ENCODE assay signal across 8 cellular contexts in genomic region chr1:184387069-184387870, GRCh38. TPM values are rescaled to one million over a fixed set of nuclear protein-coding genes. Genes with fewer than 3 reads are reported as not detected.
DNase-seq lines count a peak whose midpoint lies in the region; ATAC-seq and TF ChIP-seq lines count a peak whose summit lies in the region.

No MANE protein-coding gene starts in this region.

- H2AFZ ChIP-seq in fibroblast of lung (ENCODE audit: low read length) (peak overlapping the region; percentile 6), neural cell (ENCODE audit: low read depth, low read length) (peak overlapping the region; percentile 83)

- no peaks in the 10 kb centered on the region for H3K9me2 ChIP-seq in neural cell (ENCODE audit: insufficient read depth, low read length)

- H3K27ac ChIP-seq in A673 (ENCODE audit: low read depth, low read length, poor library complexity, severe bottlenecking) (peak overlapping the region; percentile 79), fibroblast of lung (ENCODE audit: insufficient read depth, low read length) (peak overlapping the region; percentile 69), neural cell (ENCODE audit: low read length) (peak overlapping the region; percentile 92), upper lobe of left lung (peak overlapping the region; percentile 71 to 92 (median 86))

- peak overlapping the region; percentile 95 for H3K4me3 ChIP-seq in A673 (ENCODE audit: low read depth, low read length, poor library complexity, severe bottlenecking)
- H3K4me3 ChIP-seq in MG63 = peak overlapping the region; percentile 73
- peak overlapping the region; percentile 47 to 97 (median 74) for H3K4me3 ChIP-seq in fibroblast of lung (replicated peaks in 1 of 4; ENCODE audit: control extremely low read depth in 1 of 4, insufficient read depth in 1 of 4, low read depth in 3 of 4, low read length in 4 of 4)
- peak overlapping the region; percentile 86 for H3K4me3 ChIP-seq in neural cell (ENCODE audit: low read length)
- peak overlapping the region; percentile 64 to 95 (median 80) for H3K4me3 ChIP-seq in upper lobe of left lung

- H3K9ac ChIP-seq in fibroblast of lung (ENCODE audit: insufficient read depth, low read length) = peak overlapping the region; percentile 66
- H3K9ac ChIP-seq in neural cell (ENCODE audit: low read length) = peak overlapping the region; percentile 96

- 0% methylated on average over 6 to 29 of the region's 67 CpGs for WGBS in upper lobe of left lung, 2 donors

- no TSS peak for BruUV-seq in A673 (replicated peaks; lab: Mats Ljungman, UMichigan)

- CTCF ChIA-PET in A673 (lab: Charles Lee) = interaction anchor here (0.6 to 1.2 kb wide), 3 partner anchors 264 to 628 kb away, joined by 3 to 12 read pairs (median 5); no protein-coding TSS in a partner anchor

- no peak for TF ChIP-seq EP300 in neural cell (conservative IDR thresholded peaks at IDR 0.05; ENCODE audit: poor library complexity, severe bottlenecking)
- TF ChIP-seq EP300 in upper lobe of left lung (IDR thresholded peaks at IDR 0.05) = no peak

- H3K9me3 ChIP-seq in A673 (ENCODE audit: low read depth, low read length, poor library complexity, severe bottlenecking) = no peaks in the 10 kb centered on the region
- no peaks in the 10 kb centered on the region for H3K9me3 ChIP-seq in MG63
- H3K9me3 ChIP-seq in fibroblast of lung (ENCODE audit: control insufficient read depth, insufficient read depth, low read depth, low read length) = no peaks in the 10 kb centered on the region
- no peaks in the 10 kb centered on the region for H3K9me3 ChIP-seq in neural cell (ENCODE audit: low read length)
- no peaks in the 10 kb centered on the region for H3K9me3 ChIP-seq in upper lobe of left lung

- H3K27me3 ChIP-seq in A673 (replicated peaks; ENCODE audit: insufficient read depth, low read depth, low read length, poor library complexity) (no peaks in the 10 kb centered on the region), MG63 (no peaks in the 10 kb centered on the region), fibroblast of lung (ENCODE audit: control insufficient read depth, insufficient read depth, low read length) (no peaks in the 10 kb centered on the region), neural cell (ENCODE audit: insufficient read depth, low read depth, low read length) (no peaks in the 10 kb centered on the region), upper lobe of left lung (peaks cover 0 to 8% (median 0%) of the 10 kb centered on the region in 4 donors)

- H4K20me1 ChIP-seq in fibroblast of lung (ENCODE audit: control insufficient read depth, extremely low read depth, insufficient read depth, low read length) (no peaks in the 10 kb centered on the region), neural cell (ENCODE audit: insufficient read depth) (no peaks in the 10 kb centered on the region)

- H3K36me3 ChIP-seq in A673 (ENCODE audit: insufficient read depth, low read length, poor library complexity, severe bottlenecking) (no peaks in the 10 kb centered on the region), MG63 (no peaks in the 10 kb centered on the region), fibroblast of lung (ENCODE audit: control insufficient read depth, insufficient read depth, low read length) (no peaks in the 10 kb centered on the region), neural cell (ENCODE audit: insufficient read depth, low read length) (no peaks in the 10 kb centered on the region), upper lobe of left lung (no peaks in the 10 kb centered on the region)

- intact Hi-C loops in A673 (cut with micrococcal nuclease; ENCODE audit: unreplicated experiment) = loop anchor here (1.0 to 10.0 kb wide), 3 partner anchors 172 to 278 kb away; no protein-coding TSS in a partner anchor

- H3K4me1 ChIP-seq in A673 (ENCODE audit: insufficient read depth, low read length, poor library complexity, severe bottlenecking) (peaks cover 25% of the 10 kb centered on the region), fibroblast of lung (ENCODE audit: control insufficient read depth, extremely low read depth, insufficient read depth, low read length) (peaks cover 2% of the 10 kb centered on the region), upper lobe of left lung (peaks cover 11 to 37% (median 17%) of the 10 kb centered on the region in 4 donors)

- H3K79me2 ChIP-seq in fibroblast of lung (ENCODE audit: control insufficient read depth, insufficient read depth, low read length) (peaks cover 36% of the 10 kb centered on the region), neural cell (replicated peaks; ENCODE audit: insufficient read depth, low read length) (peaks cover 44% of the 10 kb centered on the region)

- peak; percentile 63 for DNase-seq in A673 (ENCODE audit: low spot score)
- DNase-seq in MG63 = peak; percentile 48
- peak; percentile 52 for DNase-seq in activated T-cell treated with anti-CD3 and anti-CD28 coated beads, Interleukin-2, amount 50 U/mL, for 1 hour
- peak in 1 of 2 donors; percentile 36 for DNase-seq in fibroblast of lung (ENCODE audit: low read depth in 2 of 2)
- peak; percentile 59 to 90 for DNase-seq in upper lobe of left lung
- DNase-seq in UCSD-AML1 (lab: John Stamatoyannopoulos, UW; ENCODE audit: unreplicated experiment) = no peak

- TF ChIP-seq RAD21 in neural cell (conservative IDR thresholded peaks at IDR 0.05) = peak; percentile 53

- ATAC-seq in GM18907 (IDR thresholded peaks at IDR 0.05; ENCODE audit: unreplicated experiment) (peak; percentile 38), upper lobe of left lung (ENCODE audit: low FRiP score in 2 of 2) (peak; percentile 21 to 44)

- H3K4me2 ChIP-seq in fibroblast of lung (ENCODE audit: extremely low read depth, insufficient read depth, low read length) = peak overlapping the region; percentile 67
- H3K4me2 ChIP-seq in neural cell (ENCODE audit: low read length) = peak overlapping the region; percentile 77

- no peak for TF ChIP-seq CTCF in A673 (conservative IDR thresholded peaks at IDR 0.05; ENCODE audit: low read depth, low read length)
- TF ChIP-seq CTCF in fibroblast of lung (conservative IDR thresholded peaks at IDR 0.05 in 1 of 2, IDR thresholded peaks at IDR 0.05 in 1 of 2; ENCODE audit: low read depth in 1 of 2, low read length in 2 of 2) = no peak
- no peak for TF ChIP-seq CTCF in neural cell (IDR thresholded peaks at IDR 0.05; ENCODE audit: poor library complexity, severe bottlenecking)
- no peak for TF ChIP-seq CTCF in upper lobe of left lung (IDR thresholded peaks at IDR 0.05)

- no peak for TF ChIP-seq POLR2A in upper lobe of left lung (IDR thresholded peaks at IDR 0.05)

- POLR2A ChIA-PET in A673 (lab: Charles Lee; ENCODE audit: low non-redundant PET) = interaction anchor here (0.6 to 0.7 kb wide), 5 partner anchors 34 to 1421 kb away, joined by 3 to 9 read pairs (median 8); no protein-coding TSS in a partner anchor

- H3F3A ChIP-seq in neural cell (ENCODE audit: insufficient read depth, low read length, poor library complexity, severe bottlenecking) = peaks cover 7% of the 10 kb centered on the region

TF ChIP-seq in neural cell, 6 proteins besides CTCF, POLR2A, EP300 and RAD21:
- TF ChIP-seq EZH2 (IDR thresholded peaks at IDR 0.05; ENCODE audit: borderline replicate concordance, insufficient read depth, low read length, poor library complexity, severe bottlenecking) (no peak), MXI1 (conservative IDR thresholded peaks at IDR 0.05; ENCODE audit: poor library complexity, severe bottlenecking) (peak; percentile 73), REST (IDR thresholded peaks at IDR 0.05; ENCODE audit: borderline replicate concordance) (no peak), TAF1 (IDR thresholded peaks at IDR 0.05; ENCODE audit: low read depth) (peak; percentile 35), POLR2AphosphoS5 (IDR thresholded peaks at IDR 0.05) (no peak), SMC3 (conservative IDR thresholded peaks at IDR 0.05; ENCODE audit: poor library complexity) (peak; percentile 50)

RNA-seq across cellular contexts. Expression of gene C1orf21, which starts 0.4 kb away (rescaled TPM):
- total RNA-seq in A673 (2021) (31.3 and 34.3 TPM in 2 replicates), fibroblast of lung (42.4 and 53.0 TPM in 2 replicates), upper lobe of left lung (100 to 1,000 TPM in 1 of 6 donors, 10 to 100 TPM in 5; 21.4 to 110 (median 49.2) TPM)
- 51.5 and 52.5 TPM in 2 replicates for total RNA-seq in MG63 (2014; rRNA removed; shearing (Covaris generic); ENCODE audit: low replicate concordance)
- polyA plus RNA-seq in fibroblast of lung (57.3 and 95.4 TPM in 2 replicates), neural cell (17.4 and 21.1 TPM in 2 replicates)
- polyA plus RNA-seq in fibroblast of lung (2012) = 46.9 and 95.4 TPM in 2 replicates
- polyA minus RNA-seq in fibroblast of lung (ENCODE audit: low replicate concordance) (2.1 and 7.7 TPM in 2 replicates), neural cell (25.6 and 41.8 TPM in 2 replicates)
